2 cellular contexts compared by ENCODE assay signal in the genomic region with DNA sequence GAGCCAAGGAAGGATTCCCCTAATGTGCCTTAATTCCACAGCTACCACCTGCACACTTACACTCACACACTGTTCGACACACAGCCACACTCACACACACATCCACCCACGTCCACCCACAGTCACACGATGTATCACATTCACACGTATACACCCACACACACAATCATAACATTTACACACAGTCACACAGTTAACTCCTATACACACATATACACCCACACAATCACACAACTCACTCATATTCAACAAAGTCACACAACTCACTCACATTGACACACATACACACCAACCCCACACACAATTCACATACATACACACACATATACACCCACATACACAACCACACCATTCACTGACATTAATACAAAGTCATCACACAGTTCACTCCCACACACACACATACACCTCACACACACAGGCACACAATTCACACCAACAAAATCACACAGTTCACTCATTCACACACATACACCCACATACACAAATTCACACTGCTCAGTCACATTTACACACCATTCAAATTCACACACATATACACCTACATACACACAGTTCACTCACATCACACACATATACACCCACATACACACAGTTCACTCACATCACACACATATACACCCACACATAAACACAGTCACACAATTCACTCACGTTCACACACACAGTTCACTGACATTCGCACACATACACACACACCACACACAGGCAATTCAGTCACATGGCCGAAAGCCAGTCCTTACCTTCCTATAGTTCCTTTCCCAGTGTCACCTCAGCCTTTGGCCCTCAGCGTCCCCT.
TF ChIP-seq lines count a peak whose summit lies in the region.

No MANE protein-coding gene starts in this region.

TF ChIP-seq in WTC11, 78 proteins besides CTCF, POLR2A, EP300 and RAD21:
- 0 out of 2 replicates have a peak, but pooled peaks have one; percentile 38 for TF ChIP-seq NFE2L1 (CRISPR knock-in tag; IDR thresholded peaks at IDR 0.05)
- TF ChIP-seq, protein P1, sequence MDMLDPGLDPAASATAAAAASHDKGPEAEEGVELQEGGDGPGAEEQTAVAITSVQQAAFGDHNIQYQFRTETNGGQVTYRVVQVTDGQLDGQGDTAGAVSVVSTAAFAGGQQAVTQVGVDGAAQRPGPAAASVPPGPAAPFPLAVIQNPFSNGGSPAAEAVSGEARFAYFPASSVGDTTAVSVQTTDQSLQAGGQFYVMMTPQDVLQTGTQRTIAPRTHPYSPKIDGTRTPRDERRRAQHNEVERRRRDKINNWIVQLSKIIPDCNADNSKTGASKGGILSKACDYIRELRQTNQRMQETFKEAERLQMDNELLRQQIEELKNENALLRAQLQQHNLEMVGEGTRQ (CRISPR knock-in tag; IDR thresholded peaks at IDR 0.05), result peak; percentile 50; the same call in 1 of the 2 replicates

TF ChIP-seq in GM12878, 131 proteins besides CTCF, POLR2A, EP300 and RAD21:
- TF ChIP-seq, protein P2, sequence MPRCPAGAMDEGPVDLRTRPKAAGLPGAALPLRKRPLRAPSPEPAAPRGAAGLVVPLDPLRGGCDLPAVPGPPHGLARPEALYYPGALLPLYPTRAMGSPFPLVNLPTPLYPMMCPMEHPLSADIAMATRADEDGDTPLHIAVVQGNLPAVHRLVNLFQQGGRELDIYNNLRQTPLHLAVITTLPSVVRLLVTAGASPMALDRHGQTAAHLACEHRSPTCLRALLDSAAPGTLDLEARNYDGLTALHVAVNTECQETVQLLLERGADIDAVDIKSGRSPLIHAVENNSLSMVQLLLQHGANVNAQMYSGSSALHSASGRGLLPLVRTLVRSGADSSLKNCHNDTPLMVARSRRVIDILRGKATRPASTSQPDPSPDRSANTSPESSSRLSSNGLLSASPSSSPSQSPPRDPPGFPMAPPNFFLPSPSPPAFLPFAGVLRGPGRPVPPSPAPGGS (IDR thresholded peaks at IDR 0.05; ENCODE audit: borderline replicate concordance, insufficient read depth, low read depth, low read length, poor library complexity, severe bottlenecking), result peak; percentile 78
